Comparison of ENCODE assay signal across 18 cellular contexts in genomic region chr11:115964091-115964490, GRCh38.
"Had no signal": no experiment of that assay in that cellular context is flagged by ENCODE, and none has a peak within 500 bp of the region (broad histone marks: within the 10 kb centered on the region; RNA-seq: fewer than 3 reads in every experiment).

No MANE protein-coding gene starts in this region.

- H3K27me3 ChIP-seq: thyroid gland, upper lobe of right lung had no signal

- H3K27me3 Mint-ChIP-seq: activated CD4-positive, alpha-beta memory T cell treated with anti-CD3 and anti-CD28 coated beads for 36 hours; activated naive CD8-positive, alpha-beta T cell treated with anti-CD3 and anti-CD28 coated beads, Interleukin-2, amount 10 ng/mL, durations not matched to agents 7 days and 5 days; T-helper 17 cell had no signal

- ATAC-seq: left lung; sciatic nerve; stimulated activated naive CD8-positive, alpha-beta T cell treated with anti-CD3 and anti-CD28 coated beads, Interleukin-15, Interleukin-2, amounts not matched to agents 100 U/mL and 50 U/mL, for 24 hours; T-helper 17 cell; upper lobe of right lung had no signal

- DNase-seq: activated CD4-positive, alpha-beta memory T cell treated with anti-CD3 and anti-CD28 coated beads for 36 hours; activated CD4-positive, alpha-beta T cell treated with anti-CD3 and anti-CD28 coated beads for 48 hours; activated effector memory CD4-positive, alpha-beta T cell treated with Interleukin-2 at 50 U/mL for 16 hours; activated naive CD4-positive, alpha-beta T cell treated with anti-CD3 and anti-CD28 coated beads for 36 hours; activated naive CD8-positive, alpha-beta T cell treated with anti-CD3 and anti-CD28 coated beads, Interleukin-2, amount 10 ng/mL, durations not matched to agents 7 days and 5 days; activated T-cell treated with anti-CD3 and anti-CD28 coated beads, Interleukin-2, amount 50 U/mL, for 48 hours; amniotic stem cell; cerebellar nuclear complex; left lung; nucleus accumbens; stimulated activated CD4-positive, alpha-beta T cell treated with anti-CD3 and anti-CD28 coated beads, Interleukin-4, amount 100 ng/mL, for 4 hours; stimulated activated naive CD8-positive, alpha-beta T cell treated with anti-CD3 and anti-CD28 coated beads, Interleukin-15, Interleukin-2, amounts not matched to agents 100 U/mL and 50 U/mL, for 24 hours; T-helper 17 cell; thyroid gland; upper lobe of right lung had no signal

- H3K36me3 Mint-ChIP-seq: activated CD4-positive, alpha-beta memory T cell treated with anti-CD3 and anti-CD28 coated beads for 36 hours; activated naive CD8-positive, alpha-beta T cell treated with anti-CD3 and anti-CD28 coated beads, Interleukin-2, amount 10 ng/mL, durations not matched to agents 7 days and 5 days had no signal

- H3K27ac Mint-ChIP-seq: activated CD4-positive, alpha-beta memory T cell treated with anti-CD3 and anti-CD28 coated beads for 36 hours; activated naive CD4-positive, alpha-beta T cell treated with anti-CD3 and anti-CD28 coated beads for 36 hours; activated naive CD8-positive, alpha-beta T cell treated with anti-CD3 and anti-CD28 coated beads, Interleukin-2, amount 10 ng/mL, durations not matched to agents 7 days and 5 days; T-helper 17 cell had no signal

- H3K9me3 Mint-ChIP-seq: activated CD4-positive, alpha-beta memory T cell treated with anti-CD3 and anti-CD28 coated beads for 36 hours; activated naive CD4-positive, alpha-beta T cell treated with anti-CD3 and anti-CD28 coated beads for 36 hours; activated naive CD8-positive, alpha-beta T cell treated with anti-CD3 and anti-CD28 coated beads, Interleukin-2, amount 10 ng/mL, durations not matched to agents 7 days and 5 days had no signal

- H3K4me3 Mint-ChIP-seq: activated CD4-positive, alpha-beta memory T cell treated with anti-CD3 and anti-CD28 coated beads for 36 hours; activated naive CD4-positive, alpha-beta T cell treated with anti-CD3 and anti-CD28 coated beads for 36 hours; activated naive CD8-positive, alpha-beta T cell treated with anti-CD3 and anti-CD28 coated beads, Interleukin-2, amount 10 ng/mL, durations not matched to agents 7 days and 5 days; T-helper 17 cell had no signal

- H3K36me3 ChIP-seq: esophagus muscularis mucosa, left lung, thyroid gland, upper lobe of right lung had no signal

- H3K4me3 ChIP-seq: coronary artery, esophagus muscularis mucosa, left lung, thyroid gland, upper lobe of right lung had no signal

- H3K4me1 Mint-ChIP-seq: activated naive CD8-positive, alpha-beta T cell treated with anti-CD3 and anti-CD28 coated beads, Interleukin-2, amount 10 ng/mL, durations not matched to agents 7 days and 5 days; T-helper 17 cell had no signal

- H3K9me3 ChIP-seq: esophagus muscularis mucosa, left lung, thyroid gland, upper lobe of right lung had no signal
